14 cellular contexts compared by ENCODE assay signal in the genomic region with DNA sequence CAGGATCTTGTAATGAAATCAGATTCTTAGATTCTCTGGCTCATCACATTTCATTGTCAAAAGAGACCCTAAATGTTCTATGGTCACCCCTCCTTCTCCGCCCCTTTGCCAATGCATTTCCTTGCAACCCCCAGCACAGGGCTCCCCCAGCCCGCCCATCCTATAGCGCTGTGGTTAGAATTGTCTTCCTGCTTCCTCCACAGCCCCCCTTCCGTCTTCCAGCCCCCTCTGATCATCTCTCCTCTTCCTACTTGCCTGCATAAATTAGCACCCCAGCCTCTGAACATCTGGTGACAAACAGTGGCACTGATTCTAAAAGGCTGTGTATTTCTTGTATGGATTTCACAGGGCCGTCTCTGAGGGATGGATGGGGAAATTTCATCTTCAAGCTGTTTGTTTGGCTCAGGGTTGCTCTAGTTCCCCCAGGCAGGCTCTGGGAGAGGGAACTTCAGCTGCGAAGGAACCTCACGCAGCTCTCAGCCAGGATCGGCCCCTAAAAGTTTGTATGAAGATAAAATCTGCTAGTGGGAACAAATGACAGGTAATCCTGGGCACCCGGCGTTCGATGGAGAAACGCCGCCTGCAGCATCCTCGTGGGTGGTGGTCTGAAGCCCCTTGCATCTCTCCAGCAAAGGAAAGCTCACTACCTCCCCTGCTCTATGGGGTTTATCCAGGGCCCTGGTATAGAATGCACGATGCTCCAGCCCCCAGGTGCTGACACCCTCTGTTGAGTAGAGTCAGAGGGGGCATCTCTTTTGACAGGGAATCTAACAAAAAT.
DNase-seq lines count a peak whose midpoint lies in the region; ATAC-seq, FAIRE-seq and TF ChIP-seq lines count a peak whose summit lies in the region.
"Had no signal": no experiment of that assay in that cellular context is flagged by ENCODE, and none has a peak within 500 bp of the region (broad histone marks: within the 10 kb centered on the region; RNA-seq: fewer than 3 reads in every experiment).

No MANE protein-coding gene starts in this region.

- H3K9me3 ChIP-seq in T-helper 17 cell (ENCODE audit: control insufficient read depth, low read length, poor library complexity, severe bottlenecking) (no peaks in the 10 kb centered on the region), small intestine (ENCODE audit: control insufficient read depth, low read depth) (no peaks in the 10 kb centered on the region)
- H3K9me3 ChIP-seq: A549, BE2C, Caco-2 had no signal

- intact Hi-C loops in dorsolateral prefrontal cortex (cut with DNase I) (no loop called here), posterior vena cava (cut with DNase I) (no loop called here)

- H3K27ac Mint-ChIP-seq in T-helper 17 cell = peak overlapping the region; percentile 3
- H3K27ac Mint-ChIP-seq: CD8-positive, alpha-beta memory T cell had no signal

- H3K4me1 Mint-ChIP-seq in T-helper 17 cell = peaks cover 14% of the 10 kb centered on the region
- H3K4me1 Mint-ChIP-seq: CD8-positive, alpha-beta memory T cell had no signal

- H3K36me3 Mint-ChIP-seq in T-helper 17 cell (ENCODE audit: low read depth) = no peaks in the 10 kb centered on the region
- H3K36me3 Mint-ChIP-seq: CD8-positive, alpha-beta memory T cell had no signal

- H3K27me3 Mint-ChIP-seq in T-helper 17 cell = peaks cover 54% of the 10 kb centered on the region

- no peaks in the 10 kb centered on the region for H3K4me1 ChIP-seq in small intestine (ENCODE audit: control insufficient read depth in 2 of 2, insufficient read depth in 1 of 2, low read depth in 1 of 2, low read length in 1 of 2)
- H3K4me1 ChIP-seq: A549, BE2C, Caco-2 had no signal

- DNase-seq in T-helper 17 cell (no peak), dorsolateral prefrontal cortex (peak in 3 of 10 donors; percentile 47 to 55 (median 50)), posterior vena cava (ENCODE audit: low spot score) (peak; percentile 59), small intestine (no peak), erythroblast (lab: John Stamatoyannopoulos, UW) (no peak), NCI-H345 treated with DMSO at 0.1 percent for 48 hours (lab: John Stamatoyannopoulos, UW; ENCODE audit: unreplicated experiment) (no peak)
- DNase-seq: BE2C, Caco-2, GF-D8, GM23248, H7 had no signal

- ATAC-seq in T-helper 17 cell (no peak), esophagus mucosa (no peak)
- ATAC-seq: A549 had no signal

- 47 to 59% (median 55%) methylated on average over 15 of the region's 15 CpGs for WGBS in small intestine, 3 donors

- peak overlapping the region in 39 of 59 donors; percentile 3 to 82 (median 59) for H3K27ac ChIP-seq in dorsolateral prefrontal cortex
- H3K27ac ChIP-seq in small intestine (ENCODE audit: low read depth in 1 of 2, low read length in 1 of 2) = no peak overlapping the region
- H3K27ac ChIP-seq: A549, GM23248 had no signal

- H3K27me3 ChIP-seq in dorsolateral prefrontal cortex (peaks cover 0 to 5% (median 0%) of the 10 kb centered on the region in 45 donors), small intestine (ENCODE audit: control insufficient read depth in 2 of 2, insufficient read depth in 2 of 2, low read length in 2 of 2) (no peaks in the 10 kb centered on the region)
- H3K27me3 ChIP-seq: BE2C had no signal

- no peaks in the 10 kb centered on the region for H3K36me3 ChIP-seq in small intestine (ENCODE audit: control insufficient read depth in 2 of 2, insufficient read depth in 2 of 2, low read length in 2 of 2)
- H3K36me3 ChIP-seq: BE2C had no signal

- no peak for TF ChIP-seq CTCF in dorsolateral prefrontal cortex (IDR thresholded peaks at IDR 0.05 in 54 of 56, conservative IDR thresholded peaks at IDR 0.05 in 2 of 56; ENCODE audit: low read depth in 1 of 56, partially characterized antibody in 56 of 56)

- TF ChIP-seq POLR2A in erythroblast (IDR thresholded peaks at IDR 0.05; ENCODE audit: low read length) = no peak

- no peak overlapping the region for H3K4me3 Mint-ChIP-seq in T-helper 17 cell
- H3K4me3 Mint-ChIP-seq: CD8-positive, alpha-beta memory T cell had no signal

- FAIRE-seq in small intestine (lab: Jason Lieb, UNC) = no peak
- FAIRE-seq: A549 had no signal

- H3K4me3 ChIP-seq in dorsolateral prefrontal cortex (no peak overlapping the region), small intestine (ENCODE audit: low read depth in 1 of 2, low read length in 2 of 2) (no peak overlapping the region)
- H3K4me3 ChIP-seq: A549, GM23248 had no signal

Comparison
In these comparisons a context has a peak if more than half of its experiments do, and no peak if none do; other contexts are left out.
1. H3K27ac ChIP-seq: peak in dorsolateral prefrontal cortex (39 of 59); none in small intestine (0 of 2).